In genomic region chr12:69555461-69555860, GRCh38 we compare ENCODE assay signal across 19 cellular contexts. TPM values are rescaled to one million over a fixed set of nuclear protein-coding genes. Genes with fewer than 3 reads are reported as not detected.
DNase-seq lines count a peak whose midpoint lies in the region; ATAC-seq and TF ChIP-seq lines count a peak whose summit lies in the region.
"Had no signal": no experiment of that assay in that cellular context is flagged by ENCODE, and none has a peak within 500 bp of the region (broad histone marks: within the 10 kb centered on the region; RNA-seq: fewer than 3 reads in every experiment).

No MANE protein-coding gene starts in this region.

- no peak for TF ChIP-seq EP300 in gastroesophageal sphincter (IDR thresholded peaks at IDR 0.05)

- ATAC-seq in gastroesophageal sphincter, result no peak
- ATAC-seq in HG03175 (IDR thresholded peaks at IDR 0.05; ENCODE audit: unreplicated experiment), result no peak
- no peak for ATAC-seq in Right ventricle myocardium superior (ENCODE audit: poor library complexity)
- ATAC-seq: naive thymus-derived CD8-positive, alpha-beta T cell had no signal

- H3K27ac ChIP-seq in gastroesophageal sphincter, result no peak overlapping the region
- H3K27ac ChIP-seq: cardiac muscle cell had no signal

- WGBS in gastroesophageal sphincter (ENCODE audit: low coverage in 1 of 2), 2 donors, result 69% methylated on average over 6 of the region's 6 CpGs

- TF ChIP-seq CTCF in HFF-Myc (IDR thresholded peaks at IDR 0.05; ENCODE audit: low read depth, low read length, missing control alignments) (no peak), fibroblast of villous mesenchyme (IDR thresholded peaks at IDR 0.05; ENCODE audit: insufficient read depth, low read depth, low read length) (no peak), gastroesophageal sphincter (IDR thresholded peaks at IDR 0.05) (no peak)

- H3K4me3 ChIP-seq in HFF-Myc (replicated peaks; ENCODE audit: low read depth, low read length), result no peak overlapping the region
- no peak overlapping the region for H3K4me3 ChIP-seq in fibroblast of villous mesenchyme (ENCODE audit: low read depth, low read length)
- H3K4me3 ChIP-seq in gastroesophageal sphincter, result no peak overlapping the region
- H3K4me3 ChIP-seq: cardiac muscle cell, esophagus muscularis mucosa, skin epidermis, transverse colon had no signal

- peak; percentile 81 for DNase-seq in A172 (ENCODE audit: low spot score)
- peak; percentile 91 for DNase-seq in HFF-Myc (ENCODE audit: extremely low read depth, low read depth)
- peak; percentile 93 for DNase-seq in T1000 (lab: John Stamatoyannopoulos, UW)
- peak; percentile 74 for DNase-seq in fibroblast of villous mesenchyme (ENCODE audit: low read depth)
- no peak for DNase-seq in HT-29 (ENCODE audit: low spot score)
- no peak for DNase-seq in Right ventricle myocardium superior
- DNase-seq: activated B cell treated with CpG ODN at 0.5 μM for 24 hours; activated T-cell treated with anti-CD3 and anti-CD28 coated beads, Interleukin-2, amount 50 U/mL, for 1 hour; DND-41; kidney; naive thymus-derived CD8-positive, alpha-beta T cell; NCI-H345; SHP77; transverse colon had no signal

- no peak for TF ChIP-seq POLR2A in gastroesophageal sphincter (IDR thresholded peaks at IDR 0.05)

- H3K4me1 ChIP-seq in gastroesophageal sphincter, result peaks cover 0 to 14% (median 2%) of the 10 kb centered on the region in 3 donors

- H3K9me3 ChIP-seq in gastroesophageal sphincter, result no peaks in the 10 kb centered on the region
- H3K9me3 ChIP-seq: esophagus muscularis mucosa, transverse colon had no signal

- H3K36me3 ChIP-seq in gastroesophageal sphincter, result no peaks in the 10 kb centered on the region
- H3K36me3 ChIP-seq: cardiac muscle cell, esophagus muscularis mucosa, transverse colon had no signal

- no peaks in the 10 kb centered on the region for H3K27me3 ChIP-seq in gastroesophageal sphincter
- H3K27me3 ChIP-seq: cardiac muscle cell, esophagus muscularis mucosa, transverse colon had no signal

- intact Hi-C loops in Right ventricle myocardium superior (cut with DNase I), result no loop called here

RNA-seq across cellular contexts. Expression of gene CCT2, which starts 29.8 kb away (rescaled TPM):
- total RNA-seq in A172 (2014; rRNA removed; shearing (Covaris generic)), result 417 and 440 TPM in 2 replicates
- 250 and 330 TPM in 2 replicates for total RNA-seq in fibroblast of villous mesenchyme
- 208 and 228 TPM in 2 replicates for total RNA-seq in HT-29 (2014; rRNA removed; shearing (Covaris generic))
- 100 to 1,000 TPM in 3 of 4 donors, 10 to 100 TPM in 1; 95.4 to 125 (median 110) TPM for total RNA-seq in gastroesophageal sphincter
- total RNA-seq in Right ventricle myocardium superior, result 84.8 TPM

RNA-seq across cellular contexts. Expression of gene LRRC10, which starts 55.2 kb away (rescaled TPM):
- total RNA-seq in A172 (2014; rRNA removed; shearing (Covaris generic)), result not detected in 2 replicates
- total RNA-seq in fibroblast of villous mesenchyme, result not detected in 2 replicates
- total RNA-seq in HT-29 (2014; rRNA removed; shearing (Covaris generic)), result not detected in 2 replicates
- total RNA-seq in gastroesophageal sphincter, result not detected
- total RNA-seq in Right ventricle myocardium superior, result 40.5 TPM
- total RNA-seq: activated B cell treated with CpG ODN at 0.5 μM for 24 hours; esophagus muscularis mucosa; kidney; naive thymus-derived CD8-positive, alpha-beta T cell; transverse colon had no signal

Comparison
In these comparisons a context has a peak if more than half of its experiments do, and no peak if none do; other contexts are left out.
1. DNase-seq: peak in A172 (single experiment), HFF-Myc (single experiment), T1000 (single experiment) and fibroblast of villous mesenchyme (single experiment); none in HT-29 (single experiment) and Right ventricle myocardium superior (single experiment).
2. RNA of gene LRRC10, which starts 55.2 kb away (total RNA-seq): 40.5 TPM in Right ventricle myocardium superior (single experiment); not detected in A172, not detected in fibroblast of villous mesenchyme, not detected in HT-29 and not detected in gastroesophageal sphincter; every median in the first group is over 10 times any median in the second.